In the genomic region with DNA sequence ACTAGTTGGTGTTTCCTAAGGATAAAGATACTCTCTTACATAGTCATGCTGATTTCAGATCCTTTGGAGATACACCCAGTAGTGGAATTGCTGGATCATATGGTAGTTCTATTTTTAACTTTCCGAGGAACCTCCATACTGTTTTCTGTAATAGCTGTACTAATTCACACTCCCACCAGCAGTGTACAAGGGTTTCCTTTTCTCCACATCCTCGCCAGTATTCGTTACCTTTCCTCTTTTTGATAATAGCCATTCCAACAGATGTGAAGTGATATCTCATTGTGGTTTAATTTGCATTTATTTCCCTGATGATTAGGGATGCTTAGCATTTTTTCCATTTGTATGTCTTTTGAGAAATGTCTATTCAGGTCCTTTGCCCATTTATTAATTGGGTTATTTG, we compare ENCODE assay signal across 1 cellular context.
TF ChIP-seq lines count a peak whose summit lies in the region.

No MANE protein-coding gene starts in this region.

TF ChIP-seq in K562, 482 proteins besides CTCF, POLR2A, EP300 and RAD21:
- no peak for TF ChIP-seq SIN3B (IDR thresholded peaks at IDR 0.05; ENCODE audit: low read depth)
- TF ChIP-seq MEF2D (tag; conservative IDR thresholded peaks at IDR 0.05; ENCODE audit: low read depth) = peak; percentile 71; the same call in 1 of the 2 replicates
TF ChIP-seq in K562: peak in this region for 1.
